8 cellular contexts compared by ENCODE assay signal in the genomic region with DNA sequence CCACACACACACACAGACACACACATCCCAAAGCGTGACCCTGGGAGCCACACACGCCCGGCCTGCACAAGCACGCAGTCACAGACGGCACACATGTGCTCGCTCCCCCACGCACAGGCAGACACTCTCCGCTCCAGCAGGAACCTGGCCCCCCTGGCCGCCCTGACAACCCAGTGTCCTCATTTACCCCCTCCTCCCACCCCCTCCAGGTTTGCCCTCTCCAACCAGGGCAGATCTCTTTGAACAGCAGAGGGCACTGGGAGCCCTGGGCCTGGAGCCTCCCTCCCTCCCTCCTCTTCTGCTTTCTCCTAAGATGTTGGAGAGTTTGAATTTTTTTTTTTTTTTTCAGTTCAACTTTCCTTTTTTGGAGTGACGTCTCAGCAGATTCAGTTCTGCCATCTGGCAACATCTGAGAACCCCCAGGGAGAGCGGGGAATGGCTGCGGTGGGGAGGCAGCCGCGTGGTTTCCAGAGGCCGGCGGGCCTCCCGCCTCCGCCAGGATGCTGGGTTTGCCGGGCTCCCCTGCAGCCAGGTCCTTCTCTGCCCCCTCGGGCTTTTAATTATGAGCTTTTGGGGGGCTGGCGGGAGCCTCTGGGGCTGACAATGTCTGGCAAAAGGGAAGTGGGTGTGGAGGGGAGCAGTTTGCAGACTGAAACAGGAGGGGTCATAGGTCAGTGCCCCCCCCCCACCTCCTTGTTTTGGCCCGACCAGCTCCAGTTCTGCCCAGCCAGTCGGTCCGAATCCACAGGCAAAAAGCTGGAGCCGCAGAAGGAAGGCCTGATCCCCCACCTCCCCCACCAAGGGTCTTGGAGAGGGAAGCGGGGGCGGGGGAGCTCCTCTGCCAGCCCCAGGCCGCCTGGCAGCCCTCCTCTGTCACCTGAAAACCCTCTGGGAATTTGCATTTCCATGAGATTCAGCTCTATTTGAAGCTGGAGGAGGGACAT. TPM values are rescaled to one million over a fixed set of nuclear protein-coding genes. Genes with fewer than 3 reads are reported as not detected.
DNase-seq lines count a peak whose midpoint lies in the region; ATAC-seq and TF ChIP-seq lines count a peak whose summit lies in the region.

No MANE protein-coding gene starts in this region.

- no peak overlapping the region for H3K9ac ChIP-seq in OCI-LY1 (ENCODE audit: low read length)
- no peak overlapping the region for H3K9ac ChIP-seq in skeletal muscle satellite cell (ENCODE audit: low read depth, low read length)

- POLR2A ChIA-PET in HEK293 (lab: Yijun Ruan, JAX), result interaction anchor here (0.6 to 3.0 kb wide), 2 partner anchors 16 to 51 kb away, joined by 3 to 10 read pairs; no protein-coding TSS in a partner anchor

- H3K27ac ChIP-seq in HEK293 (ENCODE audit: extremely low read depth, low read depth, low read length), result peak overlapping the region; percentile 81
- no peak overlapping the region for H3K27ac ChIP-seq in OCI-LY1 (ENCODE audit: low read depth, low read length, poor library complexity, severe bottlenecking)
- H3K27ac ChIP-seq in breast epithelium, result peak overlapping the region; percentile 86 to 98

- H3K79me2 ChIP-seq in OCI-LY1 (ENCODE audit: insufficient read depth, low read length), result no peaks in the 10 kb centered on the region

- H3K4me1 ChIP-seq in HEK293 (ENCODE audit: control insufficient read depth, insufficient read depth, low read length) (peaks cover 5% of the 10 kb centered on the region), OCI-LY1 (ENCODE audit: insufficient read depth, low read length, severe bottlenecking) (peaks cover 20% of the 10 kb centered on the region), breast epithelium (peaks cover 4 to 10% of the 10 kb centered on the region in 2 donors), skeletal muscle satellite cell (ENCODE audit: control insufficient read depth, insufficient read depth, low read length) (peaks cover 20% of the 10 kb centered on the region)

- no peak overlapping the region for H2AFZ ChIP-seq in OCI-LY1 (ENCODE audit: low read length)

- CTCF ChIA-PET in HEK293 (lab: Yijun Ruan, JAX), result interaction anchor here (0.5 to 1.8 kb wide), 3 partner anchors 11 to 567 kb away, joined by 3 to 6 read pairs (median 3); no protein-coding TSS in a partner anchor

- H3K9me3 ChIP-seq in HEK293 (ENCODE audit: control insufficient read depth, insufficient read depth, low read depth, low read length) (no peaks in the 10 kb centered on the region), OCI-LY1 (ENCODE audit: low read length) (no peaks in the 10 kb centered on the region), breast epithelium (no peaks in the 10 kb centered on the region), skeletal muscle satellite cell (replicated peaks; ENCODE audit: low read length) (no peaks in the 10 kb centered on the region)

- TF ChIP-seq CTCF in HEK293 (tag by site-specific recombination; IDR thresholded peaks at IDR 0.05), result peak; percentile 34
- TF ChIP-seq CTCF in OCI-LY1 (IDR thresholded peaks at IDR 0.05; ENCODE audit: low read length), result peak; percentile 13; the same call in 1 of the 2 replicates
- TF ChIP-seq CTCF in breast epithelium (IDR thresholded peaks at IDR 0.05), result no peak

- H3F3A ChIP-seq in OCI-LY1 (ENCODE audit: insufficient read depth, low read length), result no peaks in the 10 kb centered on the region

- no peaks in the 10 kb centered on the region for H4K20me1 ChIP-seq in OCI-LY1 (ENCODE audit: insufficient read depth, low read length)

- intact Hi-C loops in breast epithelium (cut with DNase I; ENCODE audit: low total_unique reads), result no loop called here

- DNase-seq in ELF-1 (ENCODE audit: low read depth, low spot score) (peak; percentile 86), breast epithelium (ENCODE audit: low spot score in 2 of 2) (peak in 1 of 2 donors; percentile 71), inferior parietal cortex (ENCODE audit: extremely low spot score) (peak; percentile 75)

- H3K4me3 ChIP-seq in HEK293 (ENCODE audit: low read depth, low read length), result no peak overlapping the region
- no peak overlapping the region for H3K4me3 ChIP-seq in OCI-LY1 (ENCODE audit: low read depth, low read length, poor library complexity, severe bottlenecking)
- H3K4me3 ChIP-seq in breast epithelium, result peak overlapping the region in 2 of 3 donors; percentile 97 to 99
- H3K4me3 ChIP-seq in skeletal muscle satellite cell (ENCODE audit: low read length), result no peak overlapping the region

- peaks cover 7% of the 10 kb centered on the region; the same call in 1 of the 2 replicates for H3K27me3 ChIP-seq in OCI-LY1 (ENCODE audit: insufficient read depth, low read length)
- no peaks in the 10 kb centered on the region for H3K27me3 ChIP-seq in breast epithelium
- H3K27me3 ChIP-seq in skeletal muscle satellite cell (ENCODE audit: control insufficient read depth, insufficient read depth, low read length), result no peaks in the 10 kb centered on the region

- no peaks in the 10 kb centered on the region for H3K9me2 ChIP-seq in OCI-LY1 (ENCODE audit: low read depth, low read length)

- no peak for TF ChIP-seq POLR2A in breast epithelium (IDR thresholded peaks at IDR 0.05)

- H3K36me3 ChIP-seq in HEK293 (ENCODE audit: control insufficient read depth in 2 of 2, insufficient read depth in 1 of 2, low read length in 2 of 2) (no peaks in the 10 kb centered on the region), OCI-LY1 (ENCODE audit: insufficient read depth, low read length) (no peaks in the 10 kb centered on the region; the same call in 1 of the 2 replicates), breast epithelium (no peaks in the 10 kb centered on the region), skeletal muscle satellite cell (ENCODE audit: insufficient read depth, low read length) (no peaks in the 10 kb centered on the region)

- H3K4me2 ChIP-seq in OCI-LY1 (ENCODE audit: low read length) (no peak overlapping the region), skeletal muscle satellite cell (ENCODE audit: low read length) (peak overlapping the region; percentile 82)

- ATAC-seq in GM19351 (IDR thresholded peaks at IDR 0.05; ENCODE audit: unreplicated experiment) (no peak), GM18519 (IDR thresholded peaks at IDR 0.05; ENCODE audit: low FRiP score, unreplicated experiment) (no peak)

TF ChIP-seq in HEK293, 187 proteins besides CTCF, POLR2A, EP300 and RAD21 (continues in another document):
- no peak for TF ChIP-seq ZSCAN4 (tag by site-specific recombination; IDR thresholded peaks at IDR 0.05)
- no peak for TF ChIP-seq ZNF175 (tag by site-specific recombination; IDR thresholded peaks at IDR 0.05)
- TF ChIP-seq ZNF239 (tag by site-specific recombination; IDR thresholded peaks at IDR 0.05), result no peak
- TF ChIP-seq ZNF2 (tag by site-specific recombination; IDR thresholded peaks at IDR 0.05), result no peak
- no peak for TF ChIP-seq KLF7 (tag by site-specific recombination; IDR thresholded peaks at IDR 0.05; ENCODE audit: borderline replicate concordance)
- no peak for TF ChIP-seq REST (tag by site-specific recombination; IDR thresholded peaks at IDR 0.05)
- no peak for TF ChIP-seq ZNF521 (tag by site-specific recombination; IDR thresholded peaks at IDR 0.05)

RNA-seq across cellular contexts. Expression of gene NCOR2, which starts 1.3 kb away (rescaled TPM):
- total RNA-seq in breast epithelium, result 10 to 100 TPM; 58.4 to 83.9 (median 71.7) TPM
- total RNA-seq in skeletal muscle satellite cell (2012; rRNA removed), result 46.6 and 66.2 TPM in 2 replicates

Comparison
In these comparisons a context has a peak if more than half of its experiments do, and no peak if none do; other contexts are left out.
1. H3K4me3 ChIP-seq: peak in breast epithelium (2 of 3); none in HEK293 (single experiment), OCI-LY1 (single experiment) and skeletal muscle satellite cell (single experiment).
2. CTCF ChIP-seq: peak in HEK293 (single experiment) and OCI-LY1 (single experiment); none in breast epithelium (0 of 3).